Comparison of ENCODE assay signal across 23 cellular contexts in genomic region chr13:37662624-37663023, GRCh38.
"Had no signal": no experiment of that assay in that cellular context is flagged by ENCODE, and none has a peak within 500 bp of the region (broad histone marks: within the 10 kb centered on the region; RNA-seq: fewer than 3 reads in every experiment).

No MANE protein-coding gene starts in this region.

- H3K36me3 ChIP-seq: neutrophil, pancreas, prostate gland, right lobe of liver, stomach, thoracic aorta, thyroid gland, tibial nerve, upper lobe of left lung, vagina had no signal

- DNase-seq: natural killer cell; nucleus accumbens; pancreas; right cardiac atrium; right lobe of liver; sigmoid colon; small intestine; stimulated activated CD4-positive, alpha-beta T cell treated with anti-CD3 and anti-CD28 coated beads, Interleukin-15, amount 100 ng/mL, for 24 hours; stimulated activated CD4-positive, alpha-beta T cell treated with anti-CD3 and anti-CD28 coated beads, Interleukin-2, amount 100 ng/mL, for 24 hours; stimulated activated CD4-positive, alpha-beta T cell treated with anti-CD3 and anti-CD28 coated beads, Interleukin-2, amount 100 ng/mL, for 48 hours; stimulated activated CD4-positive, alpha-beta T cell treated with anti-CD3 and anti-CD28 coated beads, Interleukin-4, amount 100 ng/mL, for 24 hours; stimulated activated naive B cell treated with anti-CD40 and anti-IgM and Interleukin-4, amounts not matched to agents 10 μg/mL and 1 μg/mL and 100 μg/mL, for 72 hours; stimulated activated naive CD4-positive, alpha-beta T cell treated with Interleukin-2 at 50 U/mL for 16 hours; stomach; thyroid gland; trophoblast cell; upper lobe of left lung had no signal

- H3K27me3 ChIP-seq: neutrophil, pancreas, right lobe of liver, sigmoid colon, stomach, thyroid gland, tibial nerve, upper lobe of left lung, vagina had no signal

- ATAC-seq: natural killer cell; pancreas; right cardiac atrium; right lobe of liver; stimulated activated effector memory CD8-positive, alpha-beta T cell treated with anti-CD3 and anti-CD28 coated beads, Interleukin-12 subunit alpha, Interleukin-12 subunit beta, amount 100 ng/mL, for 72 hours; stimulated activated naive B cell treated with anti-CD40 and anti-IgM and Interleukin-4, amounts not matched to agents 10 μg/mL and 1 μg/mL and 100 μg/mL, for 72 hours had no signal

- H3K4me3 ChIP-seq: pancreas, prostate gland, right lobe of liver, sigmoid colon, stomach, thoracic aorta, thyroid gland, tibial nerve, upper lobe of left lung, vagina had no signal

- H3K27ac ChIP-seq: neutrophil, pancreas, prostate gland, right lobe of liver, sigmoid colon, stomach, thoracic aorta, thyroid gland, tibial nerve, upper lobe of left lung, vagina had no signal

- H3K9me3 ChIP-seq: neutrophil, pancreas, prostate gland, right lobe of liver, sigmoid colon, stomach, thoracic aorta, thyroid gland, tibial nerve, upper lobe of left lung, vagina had no signal
